Comparison of ENCODE assay signal across 29 cellular contexts in genomic region chr7:2044883-2045471, GRCh38.
DNase-seq lines count a peak whose midpoint lies in the region; ATAC-seq and TF ChIP-seq lines count a peak whose summit lies in the region.
"Had no signal": no experiment of that assay in that cellular context is flagged by ENCODE, and none has a peak within 500 bp of the region (broad histone marks: within the 10 kb centered on the region; RNA-seq: fewer than 3 reads in every experiment).

No MANE protein-coding gene starts in this region.

- no peak for TF ChIP-seq POLR2A in stomach (IDR thresholded peaks at IDR 0.05)

- H3K36me3 ChIP-seq in neural progenitor cell (peaks cover 5% of the 10 kb centered on the region), upper lobe of right lung (no peaks in the 10 kb centered on the region), stomach (peaks cover 0 to 24% (median 14%) of the 10 kb centered on the region in 4 donors)
- H3K36me3 ChIP-seq: vagina had no signal

- H3K27ac ChIP-seq in neural progenitor cell (no peak overlapping the region), upper lobe of right lung (no peak overlapping the region), stomach (no peak overlapping the region)
- H3K27ac ChIP-seq: body of pancreas, esophagus muscularis mucosa, HL-60, vagina had no signal

- H3K27me3 ChIP-seq in neural progenitor cell: no peaks in the 10 kb centered on the region
- H3K27me3 ChIP-seq in upper lobe of right lung: no peaks in the 10 kb centered on the region
- H3K27me3 ChIP-seq in stomach: no peaks in the 10 kb centered on the region
- H3K27me3 ChIP-seq: body of pancreas, esophagus muscularis mucosa, vagina had no signal

- TF ChIP-seq EP300 in stomach (IDR thresholded peaks at IDR 0.05): no peak

- H3K9me3 Mint-ChIP-seq in neural progenitor cell: peaks cover 12% of the 10 kb centered on the region
- H3K9me3 Mint-ChIP-seq: CD4-positive, alpha-beta T cell; naive thymus-derived CD8-positive, alpha-beta T cell; stimulated activated naive CD8-positive, alpha-beta T cell treated with anti-CD3 and anti-CD28 coated beads, Interleukin-15, Interleukin-2, amounts not matched to agents 100 ng/mL and 50 ng/mL, for 24 hours had no signal

- H3K4me1 Mint-ChIP-seq in neural progenitor cell: peaks cover 30% of the 10 kb centered on the region

- no peak overlapping the region for H3K9ac ChIP-seq in neural progenitor cell

- no peak for ATAC-seq in Right ventricle myocardium superior (ENCODE audit: poor library complexity)
- ATAC-seq in left ventricle myocardium superior: no peak
- ATAC-seq in upper lobe of right lung: no peak
- ATAC-seq: activated CD8-positive, alpha-beta memory T cell treated with anti-CD3 and anti-CD28 coated beads, Interleukin-2, amount 10 ng/mL, durations not matched to agents 7 days and 5 days; body of pancreas; HepG2; naive thymus-derived CD8-positive, alpha-beta T cell had no signal

- H3K4me3 ChIP-seq in neural progenitor cell (no peak overlapping the region), upper lobe of right lung (no peak overlapping the region), stomach (no peak overlapping the region)
- H3K4me3 ChIP-seq: body of pancreas, esophagus muscularis mucosa, smooth muscle cell, vagina had no signal

- H3K36me3 Mint-ChIP-seq in neural progenitor cell: peaks cover 26% of the 10 kb centered on the region

- H3K4me1 ChIP-seq in neural progenitor cell (peaks cover 10% of the 10 kb centered on the region), upper lobe of right lung (no peaks in the 10 kb centered on the region), stomach (no peaks in the 10 kb centered on the region)
- H3K4me1 ChIP-seq: body of pancreas, esophagus muscularis mucosa had no signal

- TF ChIP-seq CTCF in neural progenitor cell (IDR thresholded peaks at IDR 0.05): no peak
- TF ChIP-seq CTCF in upper lobe of right lung (IDR thresholded peaks at IDR 0.05): no peak
- no peak for TF ChIP-seq CTCF in stomach (IDR thresholded peaks at IDR 0.05)

- intact Hi-C loops in Right ventricle myocardium superior (cut with DNase I): no loop called here
- intact Hi-C loops in cardiac septum (cut with DNase I): no loop called here
- intact Hi-C loops in left ventricle myocardium superior (cut with micrococcal nuclease): no loop called here
- intact Hi-C loops in upper lobe of right lung (cut with DNase I): no loop called here
- intact Hi-C loops in stomach (cut with DNase I; ENCODE audit: low total_unique reads): no loop called here

- H3K4me3 Mint-ChIP-seq in neural progenitor cell: no peak overlapping the region
- H3K4me3 Mint-ChIP-seq: activated CD4-positive, alpha-beta T cell treated with anti-CD3 and anti-CD28 coated beads, Interleukin-2, amount 10 ng/mL, durations not matched to agents 7 days and 5 days; activated CD8-positive, alpha-beta memory T cell treated with anti-CD3 and anti-CD28 coated beads, Interleukin-2, amount 10 ng/mL, durations not matched to agents 7 days and 5 days; CD4-positive, alpha-beta T cell; naive thymus-derived CD8-positive, alpha-beta T cell; stimulated activated naive CD8-positive, alpha-beta T cell treated with anti-CD3 and anti-CD28 coated beads, Interleukin-15, Interleukin-2, amounts not matched to agents 100 ng/mL and 50 ng/mL, for 24 hours had no signal

- peaks cover 4% of the 10 kb centered on the region for H3K27me3 Mint-ChIP-seq in neural progenitor cell (ENCODE audit: insufficient read depth, low read depth)
- H3K27me3 Mint-ChIP-seq: activated CD4-positive, alpha-beta T cell treated with anti-CD3 and anti-CD28 coated beads, Interleukin-2, amount 10 ng/mL, durations not matched to agents 7 days and 5 days; CD4-positive, alpha-beta T cell; naive thymus-derived CD8-positive, alpha-beta T cell; stimulated activated naive CD8-positive, alpha-beta T cell treated with anti-CD3 and anti-CD28 coated beads, Interleukin-15, Interleukin-2, amounts not matched to agents 100 ng/mL and 50 ng/mL, for 24 hours had no signal

- no peak overlapping the region for H3K4me2 ChIP-seq in neural progenitor cell
- H3K4me2 ChIP-seq: smooth muscle cell had no signal

- 96 to 97% (median 97%) methylated on average over 13 to 21 of the region's 21 CpGs for WGBS in stomach, 5 donors

- H3F3A ChIP-seq in neural progenitor cell (ENCODE audit: low read depth): peaks cover 6% of the 10 kb centered on the region

- H3K9me3 ChIP-seq in neural progenitor cell (ENCODE audit: low read depth) (no peaks in the 10 kb centered on the region), upper lobe of right lung (no peaks in the 10 kb centered on the region), stomach (no peaks in the 10 kb centered on the region)
- H3K9me3 ChIP-seq: body of pancreas, esophagus muscularis mucosa, vagina had no signal

- H3K79me2 ChIP-seq in neural progenitor cell (ENCODE audit: low read depth): no peaks in the 10 kb centered on the region

- H3K27ac Mint-ChIP-seq in neural progenitor cell: peak overlapping the region; percentile 60
- H3K27ac Mint-ChIP-seq: activated CD4-positive, alpha-beta T cell treated with anti-CD3 and anti-CD28 coated beads, Interleukin-2, amount 10 ng/mL, durations not matched to agents 7 days and 5 days; activated CD8-positive, alpha-beta memory T cell treated with anti-CD3 and anti-CD28 coated beads, Interleukin-2, amount 10 ng/mL, durations not matched to agents 7 days and 5 days; CD4-positive, alpha-beta T cell; stimulated activated naive CD8-positive, alpha-beta T cell treated with anti-CD3 and anti-CD28 coated beads, Interleukin-15, Interleukin-2, amounts not matched to agents 100 ng/mL and 50 ng/mL, for 24 hours had no signal

- DNase-seq in Right ventricle myocardium superior (peak; percentile 29), cardiac septum (ENCODE audit: low spot score) (no peak), left ventricle myocardium superior (peak; percentile 17), neural progenitor cell (ENCODE audit: low spot score) (no peak), upper lobe of right lung (peak; percentile 55), NCI-H1436 (lab: John Stamatoyannopoulos, UW) (no peak), stomach (no peak)
- no peak for DNase-seq in stimulated activated CD4-positive, alpha-beta T cell treated with anti-CD3 and anti-CD28 coated beads, Interleukin-15, amount 100 ng/mL, for 24 hours
- DNase-seq: ACHN; activated CD4-positive, alpha-beta T cell treated with anti-CD3 and anti-CD28 coated beads, Interleukin-2, amount 10 ng/mL, durations not matched to agents 7 days and 5 days; activated CD8-positive, alpha-beta memory T cell treated with anti-CD3 and anti-CD28 coated beads, Interleukin-2, amount 10 ng/mL, durations not matched to agents 7 days and 5 days; effector memory CD4-positive, alpha-beta T cell; GOT3; NCI-H1048; NCI-H1930; NCI-H2227 treated with DMSO at 0.1 percent for 48 hours; OCI-M1; SIG-M5; stimulated activated CD4-positive, alpha-beta T cell treated with anti-CD3 and anti-CD28 coated beads, Interleukin-4, amount 100 ng/mL, for 1 hour; T-helper 1 cell had no signal

- H4K20me1 ChIP-seq in neural progenitor cell (ENCODE audit: low read depth): no peaks in the 10 kb centered on the region

- no peak overlapping the region for H2AFZ ChIP-seq in neural progenitor cell (replicated peaks)

Comparison
In these comparisons a context has a peak if more than half of its experiments do, and no peak if none do; other contexts are left out.
1. DNase-seq: peak in Right ventricle myocardium superior (single experiment), left ventricle myocardium superior (single experiment) and upper lobe of right lung (single experiment); none in cardiac septum (single experiment), neural progenitor cell (single experiment), NCI-H1436 (single experiment), stomach (single experiment) and stimulated activated CD4-positive, alpha-beta T cell treated with anti-CD3 and anti-CD28 coated beads, Interleukin-15, amount 100 ng/mL, for 24 hours (single experiment).